In genomic region chr11:12516387-12517110, GRCh38 we compare ENCODE assay signal across 19 cellular contexts.
"Had no signal": no experiment of that assay in that cellular context is flagged by ENCODE, and none has a peak within 500 bp of the region (broad histone marks: within the 10 kb centered on the region; RNA-seq: fewer than 3 reads in every experiment).

No MANE protein-coding gene starts in this region.

- H3K9me3 ChIP-seq: tibial nerve, vagina had no signal

- H3K27ac ChIP-seq: coronary artery, vagina had no signal

- H3K27me3 Mint-ChIP-seq: activated CD4-positive, alpha-beta T cell treated with anti-CD3 and anti-CD28 coated beads, Interleukin-2, amount 10 ng/mL, durations not matched to agents 24 days and 14 days; activated CD8-positive, alpha-beta T cell treated with anti-CD3 and anti-CD28 coated beads for 36 hours; activated naive CD8-positive, alpha-beta T cell treated with anti-CD3 and anti-CD28 coated beads, Interleukin-2, amount 10 ng/mL, durations not matched to agents 7 days and 5 days; brain had no signal

- H3K27me3 ChIP-seq: tibial nerve, vagina had no signal

- ATAC-seq: activated CD8-positive, alpha-beta T cell treated with anti-CD3 and anti-CD28 coated beads for 36 hours; left colon had no signal

- H3K4me1 Mint-ChIP-seq: activated CD4-positive, alpha-beta T cell treated with anti-CD3 and anti-CD28 coated beads, Interleukin-2, amount 10 ng/mL, durations not matched to agents 24 days and 14 days; activated naive CD8-positive, alpha-beta T cell treated with anti-CD3 and anti-CD28 coated beads, Interleukin-2, amount 10 ng/mL, durations not matched to agents 7 days and 5 days; central memory CD8-positive, alpha-beta T cell had no signal

- H3K9me3 Mint-ChIP-seq: activated CD4-positive, alpha-beta T cell treated with anti-CD3 and anti-CD28 coated beads, Interleukin-2, amount 10 ng/mL, durations not matched to agents 24 days and 14 days; activated CD8-positive, alpha-beta T cell treated with anti-CD3 and anti-CD28 coated beads for 36 hours; activated naive CD8-positive, alpha-beta T cell treated with anti-CD3 and anti-CD28 coated beads, Interleukin-2, amount 10 ng/mL, durations not matched to agents 7 days and 5 days; activated T-cell treated with anti-CD3 and anti-CD28 coated beads, Interleukin-2, amount 50 U/mL, for 24 hours; activated T-helper 2 cell treated with anti-CD3 and anti-CD28 coated beads, Interferon-gamma antibody, Interleukin-2, Interleukin-4, amounts not matched to agents 10 μg/mL and 5 μg/mL and 100 μg/mL, durations not matched to agents 14 hours and 24 hours and 36 hours; brain; central memory CD8-positive, alpha-beta T cell; nephron progenitor cell had no signal

- H3K4me1 ChIP-seq: tibial nerve, vagina had no signal

- H3K4me3 Mint-ChIP-seq: activated CD4-positive, alpha-beta T cell treated with anti-CD3 and anti-CD28 coated beads, Interleukin-2, amount 10 ng/mL, durations not matched to agents 24 days and 14 days; activated CD8-positive, alpha-beta T cell treated with anti-CD3 and anti-CD28 coated beads for 36 hours; activated naive CD8-positive, alpha-beta T cell treated with anti-CD3 and anti-CD28 coated beads, Interleukin-2, amount 10 ng/mL, durations not matched to agents 7 days and 5 days; activated T-cell treated with anti-CD3 and anti-CD28 coated beads, Interleukin-2, amount 50 U/mL, for 24 hours; brain; central memory CD8-positive, alpha-beta T cell; nephron progenitor cell had no signal

- H3K36me3 Mint-ChIP-seq: activated naive CD8-positive, alpha-beta T cell treated with anti-CD3 and anti-CD28 coated beads, Interleukin-2, amount 10 ng/mL, durations not matched to agents 7 days and 5 days had no signal

- H3K4me3 ChIP-seq: coronary artery, lung, tibial nerve, vagina had no signal

- DNase-seq: activated CD4-positive, alpha-beta T cell treated with anti-CD3 and anti-CD28 coated beads, Interleukin-2, amount 10 ng/mL, durations not matched to agents 24 days and 14 days; activated CD8-positive, alpha-beta T cell treated with anti-CD3 and anti-CD28 coated beads for 36 hours; activated naive CD4-positive, alpha-beta T cell treated with Interleukin-2 at 50 U/mL for 16 hours; activated naive CD8-positive, alpha-beta T cell treated with anti-CD3 and anti-CD28 coated beads, Interleukin-2, amount 10 ng/mL, durations not matched to agents 7 days and 5 days; activated T-cell treated with anti-CD3 and anti-CD28 coated beads, Interleukin-2, amount 50 U/mL, for 24 hours; hypothalamus; islet precursor cell; midbrain; nephron progenitor cell; stimulated activated naive CD4-positive, alpha-beta T cell treated with Interleukin-2 at 50 U/mL for 16 hours; T1000 had no signal

- H3K27ac Mint-ChIP-seq: activated CD4-positive, alpha-beta T cell treated with anti-CD3 and anti-CD28 coated beads, Interleukin-2, amount 10 ng/mL, durations not matched to agents 24 days and 14 days; activated CD8-positive, alpha-beta T cell treated with anti-CD3 and anti-CD28 coated beads for 36 hours; activated naive CD8-positive, alpha-beta T cell treated with anti-CD3 and anti-CD28 coated beads, Interleukin-2, amount 10 ng/mL, durations not matched to agents 7 days and 5 days; activated T-cell treated with anti-CD3 and anti-CD28 coated beads, Interleukin-2, amount 50 U/mL, for 24 hours; activated T-helper 2 cell treated with anti-CD3 and anti-CD28 coated beads, Interferon-gamma antibody, Interleukin-2, Interleukin-4, amounts not matched to agents 10 μg/mL and 5 μg/mL and 100 μg/mL, durations not matched to agents 14 hours and 24 hours and 36 hours; nephron progenitor cell had no signal
